ENCODE assay signal across 22 cellular contexts in the genomic region with DNA sequence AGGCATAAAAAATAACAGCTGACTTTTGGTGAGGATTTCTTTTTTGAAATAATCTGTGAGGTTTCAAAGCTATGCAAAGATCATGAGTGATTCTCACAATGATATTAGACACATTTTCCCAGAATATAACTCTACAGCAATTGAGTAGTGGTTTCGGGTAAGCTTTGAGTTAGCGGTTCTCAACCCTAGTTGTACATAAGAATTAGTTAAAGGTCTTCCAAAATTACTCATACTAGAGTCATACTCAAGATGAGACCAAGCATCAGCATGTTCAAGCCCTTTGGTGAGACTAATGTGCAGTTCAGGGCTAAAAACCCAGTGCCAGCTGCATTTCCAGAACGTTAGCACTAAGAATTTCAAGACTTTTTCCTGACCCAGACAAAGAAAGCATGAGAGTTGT. TPM values are rescaled to one million over a fixed set of nuclear protein-coding genes. Genes with fewer than 3 reads are reported as not detected.
A peak's percentile ranks its signal among the peaks of the same experiment; 100 is the strongest.
DNase-seq lines count a peak whose midpoint lies in the region; ATAC-seq and TF ChIP-seq lines count a peak whose summit lies in the region.
"Had no signal": no experiment of that assay in that cellular context is flagged by ENCODE, and none has a peak within 500 bp of the region (broad histone marks: within the 10 kb centered on the region; RNA-seq: fewer than 3 reads in every experiment).

No MANE protein-coding gene starts in this region.

- H3K27ac ChIP-seq in foreskin keratinocyte: no peak overlapping the region
- H3K27ac ChIP-seq: Peyer's patch, SJSA1 had no signal

- TF ChIP-seq CTCF in GM13977 (IDR thresholded peaks at IDR 0.05; ENCODE audit: extremely low read depth, insufficient read depth, missing control alignments): no peak
- no peak for TF ChIP-seq CTCF in foreskin keratinocyte (conservative IDR thresholded peaks at IDR 0.05)

- ATAC-seq in GM19351 (IDR thresholded peaks at IDR 0.05; ENCODE audit: unreplicated experiment) (peak; percentile 75), HG03565 (IDR thresholded peaks at IDR 0.05; ENCODE audit: unreplicated experiment) (peak; percentile 75), foreskin keratinocyte (peak; percentile 68), GM19455 (IDR thresholded peaks at IDR 0.05; ENCODE audit: unreplicated experiment) (no peak)

- H3K27me3 ChIP-seq in foreskin keratinocyte: no peaks in the 10 kb centered on the region
- H3K27me3 ChIP-seq: BE2C, Peyer's patch, SJSA1 had no signal

- H3K4me1 ChIP-seq in foreskin keratinocyte: peaks cover 5% of the 10 kb centered on the region
- H3K4me1 ChIP-seq: BE2C, Peyer's patch, SJSA1 had no signal

- DNase-seq in GM13977 (ENCODE audit: low spot score): peak; percentile 25
- peak; percentile 17 to 44 for DNase-seq in foreskin keratinocyte
- DNase-seq in erythroblast (lab: John Stamatoyannopoulos, UW): no peak
- DNase-seq in central memory CD4-positive, alpha-beta T cell: no peak
- DNase-seq: BE2C, EL, GF-D8, GOT3, HCEC 1CT, KG1, NCI-H1105, NCI-H146, NCI-H2029 treated with DMSO at 0.1 percent for 48 hours, NCI-H345, NCI-H524, Peyer's patch had no signal

- no peak for TF ChIP-seq POLR2A in erythroblast (IDR thresholded peaks at IDR 0.05; ENCODE audit: low read length)

- in situ Hi-C loops in GM13977 (cut with MboI; ENCODE audit: low pct_unique_long_range_greater_than_20kb, low sequenced_read_pairs, unreplicated experiment): no loop called here

RNA-seq across cellular contexts. Expression of a gene that starts 31.1 kb away (rescaled TPM):
- 0.04 TPM in 1 of 2 replicates, not detected in the other for total RNA-seq in foreskin keratinocyte
- polyA plus RNA-seq in foreskin keratinocyte: not detected in 2 replicates
- total RNA-seq: A673, OCI-LY7, SJSA1 had no signal

RNA-seq across cellular contexts. Expression of a gene that starts 39.9 kb away (rescaled TPM):
- total RNA-seq in foreskin keratinocyte: 73.1 and 102 TPM in 2 replicates
- polyA plus RNA-seq in foreskin keratinocyte: 18.4 and 20.3 TPM in 2 replicates
- total RNA-seq: A673, OCI-LY7, SJSA1 had no signal

Comparison
In these comparisons a context has a peak if more than half of its experiments do, and no peak if none do; other contexts are left out.
1. DNase-seq: peak in GM13977 (single experiment) and foreskin keratinocyte (2 of 2); none in erythroblast (0 of 2) and central memory CD4-positive, alpha-beta T cell (single experiment).